1 cellular context compared by ENCODE assay signal in genomic region chr1:227357229-227358078, GRCh38.
TF ChIP-seq lines count a peak whose summit lies in the region.

No MANE protein-coding gene starts in this region.

TF ChIP-seq in HEK293, 187 proteins besides CTCF, POLR2A, EP300 and RAD21 (continued from another document and continues in another):
- no peak for TF ChIP-seq PBX3 (CRISPR knock-in tag; IDR thresholded peaks at IDR 0.05)
- TF ChIP-seq ZNF596 (tag by site-specific recombination; IDR thresholded peaks at IDR 0.05) = no peak
- no peak for TF ChIP-seq ZSCAN16 (tag by site-specific recombination; IDR thresholded peaks at IDR 0.05)
- TF ChIP-seq ZNF24 (tag by site-specific recombination; IDR thresholded peaks at IDR 0.05) = no peak
- no peak for TF ChIP-seq ZNF558 (tag by site-specific recombination; IDR thresholded peaks at IDR 0.05)
- no peak for TF ChIP-seq ZNF704 (tag by site-specific recombination; IDR thresholded peaks at IDR 0.05)
- no peak for TF ChIP-seq ZNF175 (tag by site-specific recombination; IDR thresholded peaks at IDR 0.05)
- TF ChIP-seq ZSCAN5A (tag by site-specific recombination; IDR thresholded peaks at IDR 0.05) = no peak
- no peak for TF ChIP-seq ZSCAN4 (tag by site-specific recombination; IDR thresholded peaks at IDR 0.05)
- no peak for TF ChIP-seq ZNF221 (tag by site-specific recombination; IDR thresholded peaks at IDR 0.05; ENCODE audit: borderline replicate concordance)
- no peak for TF ChIP-seq ZNF311 (tag by site-specific recombination; IDR thresholded peaks at IDR 0.05; ENCODE audit: borderline replicate concordance)
- no peak for TF ChIP-seq ZNF350 (tag by site-specific recombination; IDR thresholded peaks at IDR 0.05)
- no peak for TF ChIP-seq PRDM1 (tag by site-specific recombination; IDR thresholded peaks at IDR 0.05)
- no peak for TF ChIP-seq TCF7L2 (IDR thresholded peaks at IDR 0.05; ENCODE audit: borderline replicate concordance, low read depth, low read length)
- TF ChIP-seq ZNF645 (tag by site-specific recombination; IDR thresholded peaks at IDR 0.05) = no peak
- TF ChIP-seq MYNN (tag by site-specific recombination; IDR thresholded peaks at IDR 0.05; ENCODE audit: borderline replicate concordance) = no peak
- no peak for TF ChIP-seq ZNF280C (tag by site-specific recombination; IDR thresholded peaks at IDR 0.05)
- TF ChIP-seq ZNF521 (tag by site-specific recombination; IDR thresholded peaks at IDR 0.05) = no peak
- no peak for TF ChIP-seq ZNF354C (tag by site-specific recombination; IDR thresholded peaks at IDR 0.05; ENCODE audit: borderline replicate concordance, low read depth)
- TF ChIP-seq ZNF157 (tag by site-specific recombination; IDR thresholded peaks at IDR 0.05) = no peak
- TF ChIP-seq ZNF692 (tag by site-specific recombination; IDR thresholded peaks at IDR 0.05) = no peak
- no peak for TF ChIP-seq ZNF626 (tag by site-specific recombination; IDR thresholded peaks at IDR 0.05)
- no peak for TF ChIP-seq ATF2 (tag by site-specific recombination; IDR thresholded peaks at IDR 0.05; ENCODE audit: low read depth)
- no peak for TF ChIP-seq ZNF76 (tag by site-specific recombination; IDR thresholded peaks at IDR 0.05; ENCODE audit: borderline replicate concordance, low read depth)
- TF ChIP-seq ZNF416 (tag by site-specific recombination; IDR thresholded peaks at IDR 0.05) = no peak
- TF ChIP-seq ZNF274 (IDR thresholded peaks at IDR 0.05; ENCODE audit: low read length) = no peak
- no peak for TF ChIP-seq ZNF274 (tag by site-specific recombination; IDR thresholded peaks at IDR 0.05; ENCODE audit: borderline replicate concordance)
- TF ChIP-seq ZSCAN30 (tag by site-specific recombination; IDR thresholded peaks at IDR 0.05) = no peak
- no peak for TF ChIP-seq ZNF530 (tag by site-specific recombination; IDR thresholded peaks at IDR 0.05; ENCODE audit: low read depth)
- TF ChIP-seq SETDB1 (IDR thresholded peaks at IDR 0.05; ENCODE audit: insufficient read length, low read length) = no peak
- TF ChIP-seq MZF1 (tag by site-specific recombination; IDR thresholded peaks at IDR 0.05; ENCODE audit: borderline replicate concordance) = peak; percentile 74; the same call in 1 of the 2 replicates
- TF ChIP-seq GLI4 (tag by site-specific recombination; IDR thresholded peaks at IDR 0.05) = no peak
- TF ChIP-seq ZBTB48 (tag by site-specific recombination; IDR thresholded peaks at IDR 0.05) = peak; percentile 92
- no peak for TF ChIP-seq SALL2 (tag by site-specific recombination; IDR thresholded peaks at IDR 0.05; ENCODE audit: borderline replicate concordance)
- TF ChIP-seq ZBTB7A (tag by site-specific recombination; IDR thresholded peaks at IDR 0.05; ENCODE audit: low read depth) = no peak
- no peak for TF ChIP-seq OSR2 (tag by site-specific recombination; IDR thresholded peaks at IDR 0.05)
- no peak for TF ChIP-seq ZNF2 (tag by site-specific recombination; IDR thresholded peaks at IDR 0.05)
- no peak for TF ChIP-seq HOXA7 (CRISPR knock-in tag; IDR thresholded peaks at IDR 0.05; ENCODE audit: borderline replicate concordance)
- no peak for TF ChIP-seq ZBTB44 (tag by site-specific recombination; IDR thresholded peaks at IDR 0.05)
- no peak for TF ChIP-seq BCL11B (tag by site-specific recombination; IDR thresholded peaks at IDR 0.05; ENCODE audit: low read depth)
- TF ChIP-seq PRDM4 (tag by site-specific recombination; IDR thresholded peaks at IDR 0.05) = no peak
- TF ChIP-seq ZNF114 (tag by site-specific recombination; IDR thresholded peaks at IDR 0.05) = no peak
- TF ChIP-seq ZNF366 (tag by site-specific recombination; conservative IDR thresholded peaks at IDR 0.05) = 0 out of 2 replicates have a peak, but pooled peaks have one; percentile 35
- no peak for TF ChIP-seq BCL11A (tag by site-specific recombination; IDR thresholded peaks at IDR 0.05; ENCODE audit: low read depth)
- TF ChIP-seq ZIC2 (tag by site-specific recombination; IDR thresholded peaks at IDR 0.05) = no peak
- TF ChIP-seq ZNF529 (tag by site-specific recombination; IDR thresholded peaks at IDR 0.05; ENCODE audit: insufficient replicate concordance) = no peak
